ENCODE assay signal across 15 cellular contexts in the genomic region with DNA sequence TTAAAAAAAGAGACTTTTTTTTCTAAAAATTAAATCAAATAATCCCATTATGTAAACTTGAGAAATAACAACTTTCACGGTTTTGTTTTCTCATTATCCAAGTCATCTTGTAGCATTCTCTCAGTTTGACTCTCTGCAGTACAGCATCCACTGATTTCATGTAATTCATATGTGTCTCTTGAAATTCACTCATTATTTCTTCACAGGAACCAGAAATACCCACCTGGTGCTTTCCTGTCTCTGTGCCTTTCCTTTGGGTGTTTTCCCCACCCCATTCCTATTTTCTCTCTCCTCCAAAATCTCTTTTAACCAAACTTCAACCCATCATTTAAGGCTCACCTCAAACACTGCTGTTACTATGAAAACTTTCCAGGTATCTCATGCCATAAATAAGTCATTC.
"Had no signal": no experiment of that assay in that cellular context is flagged by ENCODE, and none has a peak within 500 bp of the region (broad histone marks: within the 10 kb centered on the region; RNA-seq: fewer than 3 reads in every experiment).

No MANE protein-coding gene starts in this region.

- H3K27ac Mint-ChIP-seq: brain, nephron progenitor cell had no signal

- H3K27me3 Mint-ChIP-seq: activated CD4-positive, alpha-beta T cell treated with anti-CD3 and anti-CD28 coated beads, Interleukin-2, amount 10 ng/mL, durations not matched to agents 24 days and 14 days; brain had no signal

- H3K4me3 Mint-ChIP-seq: brain, nephron progenitor cell had no signal

- DNase-seq: activated CD4-positive, alpha-beta T cell treated with anti-CD3 and anti-CD28 coated beads, Interleukin-2, amount 10 ng/mL, durations not matched to agents 24 days and 14 days; activated effector memory CD4-positive, alpha-beta T cell treated with anti-CD3 and anti-CD28 coated beads, Interleukin-2, amount 50 U/mL, for 16 hours; activated T-cell treated with anti-CD3 and anti-CD28 coated beads, Interleukin-2, amount 50 U/mL, for 48 hours; aorta; heart right ventricle; islet precursor cell; left cardiac atrium; nephron progenitor cell; pancreas; right cardiac atrium; stimulated activated CD4-positive, alpha-beta T cell treated with anti-CD3 and anti-CD28 coated beads, Interleukin-4, amount 100 ng/mL, for 24 hours; transverse colon had no signal

- H3K4me3 ChIP-seq: heart right ventricle, pancreas, transverse colon had no signal

- H3K36me3 ChIP-seq: pancreas, transverse colon had no signal

- ATAC-seq: heart right ventricle, left cardiac atrium, pancreas, right cardiac atrium had no signal

- H3K27ac ChIP-seq: epithelial cell of prostate, pancreas, transverse colon had no signal

- H3K4me1 Mint-ChIP-seq: nephron progenitor cell had no signal

- FAIRE-seq: pancreas, urothelium cell line had no signal

- H3K27me3 ChIP-seq: heart right ventricle, pancreas, transverse colon had no signal

- H3K9me3 ChIP-seq: heart right ventricle, pancreas, transverse colon had no signal
